In genomic region chr11:3950996-3951662, GRCh38 we compare ENCODE assay signal across 8 cellular contexts.
A peak's percentile ranks its signal among the peaks of the same experiment; 100 is the strongest.
DNase-seq lines count a peak whose midpoint lies in the region; ATAC-seq and TF ChIP-seq lines count a peak whose summit lies in the region.

No MANE protein-coding gene starts in this region.

- peaks cover 98% of the 10 kb centered on the region for H3K4me1 Mint-ChIP-seq in CD8-positive, alpha-beta T cell (ENCODE audit: low read depth)

- H3K9me3 Mint-ChIP-seq in CD8-positive, alpha-beta T cell = no peaks in the 10 kb centered on the region

- peaks cover 92% of the 10 kb centered on the region for H3K4me1 ChIP-seq in CD8-positive, alpha-beta T cell (ENCODE audit: insufficient read depth, low read length)
- H3K4me1 ChIP-seq in MM.1S (ENCODE audit: low read length) = peaks cover 77% of the 10 kb centered on the region
- peaks cover 14% of the 10 kb centered on the region for H3K4me1 ChIP-seq in ectodermal cell (ENCODE audit: control insufficient read depth, insufficient read depth, low read length)
- peaks cover 42% of the 10 kb centered on the region for H3K4me1 ChIP-seq in muscle layer of colon (ENCODE audit: insufficient read depth, low read length)

- TF ChIP-seq CTCF in CD8-positive, alpha-beta T cell (IDR thresholded peaks at IDR 0.05) = no peak
- no peak for TF ChIP-seq CTCF in MM.1S (IDR thresholded peaks at IDR 0.05; ENCODE audit: low read length)

- ATAC-seq in CD8-positive, alpha-beta T cell = no peak
- no peak for ATAC-seq in GM18517 (IDR thresholded peaks at IDR 0.05; ENCODE audit: unreplicated experiment)
- no peak for ATAC-seq in GM21619 (IDR thresholded peaks at IDR 0.05; ENCODE audit: unreplicated experiment)

- CTCF ChIA-PET in CD8-positive, alpha-beta T cell (lab: Charles Lee) = interaction anchor here (0.9 to 1.6 kb wide), 6 partner anchors 9 to 122 kb away, joined by 3 to 5 read pairs (median 4); no protein-coding TSS in a partner anchor

- intact Hi-C loops in CD8-positive, alpha-beta T cell (cut with DNase I, micrococcal nuclease) = no loop called here

- no peak for DNase-seq in CD8-positive, alpha-beta T cell
- DNase-seq in MM.1S (peak; percentile 10), NCI-H2107 treated with DMSO at 0.1 percent for 48 hours (lab: John Stamatoyannopoulos, UW; ENCODE audit: unreplicated experiment) (no peak), middle frontal gyrus (ENCODE audit: extremely low spot score, low spot score) (no peak)

- no peak overlapping the region for H2AFZ ChIP-seq in MM.1S (ENCODE audit: low read length)

- H3K27me3 Mint-ChIP-seq in CD8-positive, alpha-beta T cell (ENCODE audit: low read depth) = no peaks in the 10 kb centered on the region

- no peak overlapping the region for H3K9ac ChIP-seq in MM.1S (ENCODE audit: low read length)
- H3K9ac ChIP-seq in muscle layer of colon (ENCODE audit: low read length) = no peak overlapping the region

- no peaks in the 10 kb centered on the region for H3K9me2 ChIP-seq in MM.1S (replicated peaks; ENCODE audit: insufficient read depth, low read length)

- 50 to 60% methylated on average over 4 of the region's 4 CpGs for WGBS in ectodermal cell, 2 experiments

- H4K20me1 ChIP-seq in MM.1S (ENCODE audit: insufficient read depth, low read length) = no peaks in the 10 kb centered on the region

- H3K36me3 Mint-ChIP-seq in CD8-positive, alpha-beta T cell = no peaks in the 10 kb centered on the region

- H3F3A ChIP-seq in MM.1S (ENCODE audit: insufficient read depth, low read length) = peaks cover 40% of the 10 kb centered on the region

- H3K4me2 ChIP-seq in MM.1S (ENCODE audit: low read depth, low read length) = peak overlapping the region; percentile 28

- H3K4me3 ChIP-seq in CD8-positive, alpha-beta T cell (ENCODE audit: low read depth, low read length) = no peak overlapping the region
- no peak overlapping the region for H3K4me3 ChIP-seq in MM.1S (ENCODE audit: low read length)
- no peak overlapping the region for H3K4me3 ChIP-seq in ectodermal cell (ENCODE audit: insufficient read depth, low read depth, low read length)
- no peak overlapping the region for H3K4me3 ChIP-seq in muscle layer of colon (ENCODE audit: low read depth in 1 of 2, low read length in 2 of 2)

- H3K36me3 ChIP-seq in CD8-positive, alpha-beta T cell (ENCODE audit: insufficient read depth, low read length) = no peaks in the 10 kb centered on the region
- no peaks in the 10 kb centered on the region for H3K36me3 ChIP-seq in MM.1S (replicated peaks; ENCODE audit: insufficient read depth, low read length)
- H3K36me3 ChIP-seq in ectodermal cell (ENCODE audit: control insufficient read depth, insufficient read depth, low read length) = no peaks in the 10 kb centered on the region
- no peaks in the 10 kb centered on the region for H3K36me3 ChIP-seq in muscle layer of colon (ENCODE audit: insufficient read depth, low read length)

- no peaks in the 10 kb centered on the region for H3K9me3 ChIP-seq in CD8-positive, alpha-beta T cell (ENCODE audit: low read length)
- no peaks in the 10 kb centered on the region for H3K9me3 ChIP-seq in MM.1S (replicated peaks; ENCODE audit: insufficient read depth, low read length)
- no peaks in the 10 kb centered on the region for H3K9me3 ChIP-seq in ectodermal cell (ENCODE audit: control insufficient read depth, low read length)
- H3K9me3 ChIP-seq in muscle layer of colon (ENCODE audit: low read length) = no peaks in the 10 kb centered on the region

- no peaks in the 10 kb centered on the region for H3K27me3 ChIP-seq in CD8-positive, alpha-beta T cell (ENCODE audit: insufficient read depth, low read length)
- H3K27me3 ChIP-seq in MM.1S (replicated peaks; ENCODE audit: insufficient read depth, low read length) = no peaks in the 10 kb centered on the region
- H3K27me3 ChIP-seq in ectodermal cell (ENCODE audit: control insufficient read depth, insufficient read depth, low read length, poor library complexity, severe bottlenecking) = no peaks in the 10 kb centered on the region
- H3K27me3 ChIP-seq in muscle layer of colon (ENCODE audit: control insufficient read depth in 1 of 2, insufficient read depth in 2 of 2, low read length in 2 of 2) = no peaks in the 10 kb centered on the region

- peak overlapping the region; percentile 95 for H3K27ac Mint-ChIP-seq in CD8-positive, alpha-beta T cell

- H3K27ac ChIP-seq in CD8-positive, alpha-beta T cell (ENCODE audit: low read depth, low read length) = peak overlapping the region; percentile 47
- peak overlapping the region; percentile 15; the same call in 1 of the 2 replicates for H3K27ac ChIP-seq in MM.1S (ENCODE audit: low read length)
- H3K27ac ChIP-seq in ectodermal cell (ENCODE audit: insufficient read depth, low read depth, low read length, poor library complexity, severe bottlenecking) = peak overlapping the region; percentile 86
- H3K27ac ChIP-seq in muscle layer of colon (ENCODE audit: low read depth, low read length) = peak overlapping the region; percentile 12

- H3K79me2 ChIP-seq in MM.1S (ENCODE audit: low read length) = peaks cover 73% of the 10 kb centered on the region

- POLR2A ChIA-PET in CD8-positive, alpha-beta T cell (lab: Charles Lee) = interaction anchor here (0.8 to 1.5 kb wide), 2 partner anchors 96 to 97 kb away, joined by 4 to 5 read pairs; partner anchors contain the start of gene STIM1

- peak overlapping the region; percentile 46 for H3K4me3 Mint-ChIP-seq in CD8-positive, alpha-beta T cell

Comparison
In these comparisons a context has a peak if more than half of its experiments do, and no peak if none do; other contexts are left out.
1. H3K27ac ChIP-seq: peak in every context shown above with its lines; median percentile 86 in ectodermal cell; 47 in CD8-positive, alpha-beta T cell; 15 in MM.1S; 12 in muscle layer of colon.